ENCODE assay signal across 1 cellular context in the genomic region with DNA sequence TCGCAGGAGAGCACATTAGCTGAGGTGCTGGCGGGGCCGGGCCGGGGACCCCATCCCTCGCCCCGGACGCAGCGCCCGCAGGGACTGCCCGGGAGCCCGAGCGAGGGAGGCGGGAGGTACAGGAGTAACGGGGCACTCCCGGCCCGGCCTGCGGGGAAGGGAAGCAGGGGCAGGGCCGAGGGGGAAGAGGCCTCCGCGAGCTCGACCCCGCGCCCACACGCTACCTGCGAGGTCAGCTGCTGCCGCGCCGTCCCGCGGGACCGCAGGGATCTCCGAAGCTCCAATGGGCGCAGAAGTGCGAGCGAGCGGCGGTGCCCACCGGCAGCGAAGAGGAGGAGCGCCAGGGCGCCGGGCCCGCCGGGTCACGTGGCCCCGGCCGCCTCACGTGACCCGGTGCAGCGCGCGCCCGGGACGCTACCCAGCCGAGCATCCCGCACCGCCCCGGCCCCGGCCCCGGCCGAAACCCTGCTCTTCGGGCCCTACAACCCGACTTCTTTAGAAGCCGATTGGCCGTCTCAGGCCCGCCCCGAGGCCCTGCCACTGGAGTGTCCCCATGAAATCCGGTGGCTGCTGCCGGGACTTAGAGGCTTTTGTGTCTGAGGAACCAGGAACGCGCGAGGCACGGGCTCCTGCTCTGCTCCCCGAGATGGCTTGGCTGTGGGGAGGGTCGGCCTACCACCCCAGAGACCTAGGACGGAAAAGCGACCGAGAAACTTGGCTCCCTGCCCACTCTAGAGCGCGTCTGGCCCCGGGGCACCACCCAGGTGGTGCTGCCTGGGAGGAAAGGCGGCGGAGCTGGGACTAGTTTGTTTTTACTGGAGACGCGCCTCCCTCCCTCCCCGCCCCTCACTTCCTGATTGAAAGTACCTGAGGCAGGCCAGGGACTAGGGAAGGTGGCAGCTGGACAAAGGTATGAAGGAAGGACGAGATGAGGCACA.
TF ChIP-seq lines count a peak whose summit lies in the region.

RCBTB1 (minus strand) TSS at position 339 of the 938 bp plus-strand sequence. CDS start 18,279 bp downstream, outside the sequence.

TF ChIP-seq in HepG2, 621 proteins besides CTCF, POLR2A, EP300 and RAD21 (continued from another document and continues in another):
- TF ChIP-seq ARID5B (CRISPR knock-in tag; IDR thresholded peaks at IDR 0.05): peak; percentile 28
- TF ChIP-seq XRCC5 (optimal IDR thresholded peaks at IDR 0.05; ENCODE audit: low read length): peak; percentile 29
- TF ChIP-seq BRF2 (CRISPR knock-in tag; IDR thresholded peaks at IDR 0.05): 0 out of 2 replicates have a peak, but pooled peaks have one; percentile 34
- peak; percentile 90 for TF ChIP-seq FOXC1 (CRISPR knock-in tag; IDR thresholded peaks at IDR 0.05; ENCODE audit: borderline replicate concordance)
- peak; percentile 73; the same call in 1 of the 2 replicates for TF ChIP-seq HOXA9 (CRISPR knock-in tag; IDR thresholded peaks at IDR 0.05; ENCODE audit: borderline replicate concordance)
- no peak for TF ChIP-seq ZNF629 (CRISPR knock-in tag; conservative IDR thresholded peaks at IDR 0.05)
- no peak for TF ChIP-seq ZNF496 (CRISPR knock-in tag; IDR thresholded peaks at IDR 0.05; ENCODE audit: insufficient replicate concordance)
- TF ChIP-seq, protein P1, sequence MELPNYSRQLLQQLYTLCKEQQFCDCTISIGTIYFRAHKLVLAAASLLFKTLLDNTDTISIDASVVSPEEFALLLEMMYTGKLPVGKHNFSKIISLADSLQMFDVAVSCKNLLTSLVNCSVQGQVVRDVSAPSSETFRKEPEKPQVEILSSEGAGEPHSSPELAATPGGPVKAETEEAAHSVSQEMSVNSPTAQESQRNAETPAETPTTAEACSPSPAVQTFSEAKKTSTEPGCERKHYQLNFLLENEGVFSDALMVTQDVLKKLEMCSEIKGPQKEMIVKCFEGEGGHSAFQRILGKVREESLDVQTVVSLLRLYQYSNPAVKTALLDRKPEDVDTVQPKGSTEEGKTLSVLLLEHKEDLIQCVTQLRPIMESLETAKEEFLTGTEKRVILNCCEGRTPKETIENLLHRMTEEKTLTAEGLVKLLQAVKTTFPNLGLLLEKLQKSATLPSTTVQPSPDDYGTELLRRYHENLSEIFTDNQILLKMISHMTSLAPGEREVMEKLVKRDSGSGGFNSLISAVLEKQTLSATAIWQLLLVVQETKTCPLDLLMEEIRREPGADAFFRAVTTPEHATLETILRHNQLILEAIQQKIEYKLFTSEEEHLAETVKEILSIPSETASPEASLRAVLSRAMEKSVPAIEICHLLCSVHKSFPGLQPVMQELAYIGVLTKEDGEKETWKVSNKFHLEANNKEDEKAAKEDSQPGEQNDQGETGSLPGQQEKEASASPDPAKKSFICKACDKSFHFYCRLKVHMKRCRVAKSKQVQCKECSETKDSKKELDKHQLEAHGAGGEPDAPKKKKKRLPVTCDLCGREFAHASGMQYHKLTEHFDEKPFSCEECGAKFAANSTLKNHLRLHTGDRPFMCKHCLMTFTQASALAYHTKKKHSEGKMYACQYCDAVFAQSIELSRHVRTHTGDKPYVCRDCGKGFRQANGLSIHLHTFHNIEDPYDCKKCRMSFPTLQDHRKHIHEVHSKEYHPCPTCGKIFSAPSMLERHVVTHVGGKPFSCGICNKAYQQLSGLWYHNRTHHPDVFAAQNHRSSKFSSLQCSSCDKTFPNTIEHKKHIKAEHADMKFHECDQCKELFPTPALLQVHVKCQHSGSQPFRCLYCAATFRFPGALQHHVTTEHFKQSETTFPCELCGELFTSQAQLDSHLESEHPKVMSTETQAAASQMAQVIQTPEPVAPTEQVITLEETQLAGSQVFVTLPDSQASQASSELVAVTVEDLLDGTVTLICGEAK (IDR thresholded peaks at IDR 0.05): no peak
- TF ChIP-seq, protein P1 (CRISPR knock-in tag; IDR thresholded peaks at IDR 0.05): peak; percentile 70
- TF ChIP-seq ZNF782 (CRISPR knock-in tag; IDR thresholded peaks at IDR 0.05; ENCODE audit: borderline replicate concordance): peak; percentile 70; the same call in 1 of the 2 replicates
- TF ChIP-seq, protein P2, sequence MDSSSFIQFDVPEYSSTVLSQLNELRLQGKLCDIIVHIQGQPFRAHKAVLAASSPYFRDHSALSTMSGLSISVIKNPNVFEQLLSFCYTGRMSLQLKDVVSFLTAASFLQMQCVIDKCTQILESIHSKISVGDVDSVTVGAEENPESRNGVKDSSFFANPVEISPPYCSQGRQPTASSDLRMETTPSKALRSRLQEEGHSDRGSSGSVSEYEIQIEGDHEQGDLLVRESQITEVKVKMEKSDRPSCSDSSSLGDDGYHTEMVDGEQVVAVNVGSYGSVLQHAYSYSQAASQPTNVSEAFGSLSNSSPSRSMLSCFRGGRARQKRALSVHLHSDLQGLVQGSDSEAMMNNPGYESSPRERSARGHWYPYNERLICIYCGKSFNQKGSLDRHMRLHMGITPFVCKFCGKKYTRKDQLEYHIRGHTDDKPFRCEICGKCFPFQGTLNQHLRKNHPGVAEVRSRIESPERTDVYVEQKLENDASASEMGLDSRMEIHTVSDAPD (CRISPR knock-in tag; IDR thresholded peaks at IDR 0.05): no peak
- TF ChIP-seq DZIP1 (CRISPR knock-in tag; IDR thresholded peaks at IDR 0.05): peak; percentile 83
- 0 out of 2 replicates have a peak, but pooled peaks have one; percentile 41 for TF ChIP-seq ZNF839 (CRISPR knock-in tag; IDR thresholded peaks at IDR 0.05; ENCODE audit: borderline replicate concordance)
- peak; percentile 51; the same call in 1 of the 2 replicates for TF ChIP-seq YEATS2 (CRISPR knock-in tag; IDR thresholded peaks at IDR 0.05; ENCODE audit: borderline replicate concordance)
- TF ChIP-seq, protein P3, sequence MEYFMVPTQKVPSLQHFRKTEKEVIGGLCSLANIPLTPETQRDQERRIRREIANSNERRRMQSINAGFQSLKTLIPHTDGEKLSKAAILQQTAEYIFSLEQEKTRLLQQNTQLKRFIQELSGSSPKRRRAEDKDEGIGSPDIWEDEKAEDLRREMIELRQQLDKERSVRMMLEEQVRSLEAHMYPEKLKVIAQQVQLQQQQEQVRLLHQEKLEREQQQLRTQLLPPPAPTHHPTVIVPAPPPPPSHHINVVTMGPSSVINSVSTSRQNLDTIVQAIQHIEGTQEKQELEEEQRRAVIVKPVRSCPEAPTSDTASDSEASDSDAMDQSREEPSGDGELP (IDR thresholded peaks at IDR 0.05; ENCODE audit: borderline replicate concordance, low read depth): 0 out of 2 replicates have a peak, but pooled peaks have one; percentile 13
- TF ChIP-seq ZNF317 (CRISPR knock-in tag; IDR thresholded peaks at IDR 0.05): 0 out of 2 replicates have a peak, but pooled peaks have one; percentile 56
- TF ChIP-seq, protein P4, sequence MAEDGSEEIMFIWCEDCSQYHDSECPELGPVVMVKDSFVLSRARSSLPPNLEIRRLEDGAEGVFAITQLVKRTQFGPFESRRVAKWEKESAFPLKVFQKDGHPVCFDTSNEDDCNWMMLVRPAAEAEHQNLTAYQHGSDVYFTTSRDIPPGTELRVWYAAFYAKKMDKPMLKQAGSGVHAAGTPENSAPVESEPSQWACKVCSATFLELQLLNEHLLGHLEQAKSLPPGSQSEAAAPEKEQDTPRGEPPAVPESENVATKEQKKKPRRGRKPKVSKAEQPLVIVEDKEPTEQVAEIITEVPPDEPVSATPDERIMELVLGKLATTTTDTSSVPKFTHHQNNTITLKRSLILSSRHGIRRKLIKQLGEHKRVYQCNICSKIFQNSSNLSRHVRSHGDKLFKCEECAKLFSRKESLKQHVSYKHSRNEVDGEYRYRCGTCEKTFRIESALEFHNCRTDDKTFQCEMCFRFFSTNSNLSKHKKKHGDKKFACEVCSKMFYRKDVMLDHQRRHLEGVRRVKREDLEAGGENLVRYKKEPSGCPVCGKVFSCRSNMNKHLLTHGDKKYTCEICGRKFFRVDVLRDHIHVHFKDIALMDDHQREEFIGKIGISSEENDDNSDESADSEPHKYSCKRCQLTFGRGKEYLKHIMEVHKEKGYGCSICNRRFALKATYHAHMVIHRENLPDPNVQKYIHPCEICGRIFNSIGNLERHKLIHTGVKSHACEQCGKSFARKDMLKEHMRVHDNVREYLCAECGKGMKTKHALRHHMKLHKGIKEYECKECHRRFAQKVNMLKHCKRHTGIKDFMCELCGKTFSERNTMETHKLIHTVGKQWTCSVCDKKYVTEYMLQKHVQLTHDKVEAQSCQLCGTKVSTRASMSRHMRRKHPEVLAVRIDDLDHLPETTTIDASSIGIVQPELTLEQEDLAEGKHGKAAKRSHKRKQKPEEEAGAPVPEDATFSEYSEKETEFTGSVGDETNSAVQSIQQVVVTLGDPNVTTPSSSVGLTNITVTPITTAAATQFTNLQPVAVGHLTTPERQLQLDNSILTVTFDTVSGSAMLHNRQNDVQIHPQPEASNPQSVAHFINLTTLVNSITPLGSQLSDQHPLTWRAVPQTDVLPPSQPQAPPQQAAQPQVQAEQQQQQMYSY (CRISPR knock-in tag; IDR thresholded peaks at IDR 0.05): peak; percentile 54; the same call in 1 of the 2 replicates
- 0 out of 2 replicates have a peak, but pooled peaks have one; percentile 40 for TF ChIP-seq SP5 (CRISPR knock-in tag; IDR thresholded peaks at IDR 0.05; ENCODE audit: borderline replicate concordance, low read depth)
- peak; percentile 52; the same call in 1 of the 2 replicates for TF ChIP-seq POGZ (CRISPR knock-in tag; IDR thresholded peaks at IDR 0.05)
